In the genomic region with DNA sequence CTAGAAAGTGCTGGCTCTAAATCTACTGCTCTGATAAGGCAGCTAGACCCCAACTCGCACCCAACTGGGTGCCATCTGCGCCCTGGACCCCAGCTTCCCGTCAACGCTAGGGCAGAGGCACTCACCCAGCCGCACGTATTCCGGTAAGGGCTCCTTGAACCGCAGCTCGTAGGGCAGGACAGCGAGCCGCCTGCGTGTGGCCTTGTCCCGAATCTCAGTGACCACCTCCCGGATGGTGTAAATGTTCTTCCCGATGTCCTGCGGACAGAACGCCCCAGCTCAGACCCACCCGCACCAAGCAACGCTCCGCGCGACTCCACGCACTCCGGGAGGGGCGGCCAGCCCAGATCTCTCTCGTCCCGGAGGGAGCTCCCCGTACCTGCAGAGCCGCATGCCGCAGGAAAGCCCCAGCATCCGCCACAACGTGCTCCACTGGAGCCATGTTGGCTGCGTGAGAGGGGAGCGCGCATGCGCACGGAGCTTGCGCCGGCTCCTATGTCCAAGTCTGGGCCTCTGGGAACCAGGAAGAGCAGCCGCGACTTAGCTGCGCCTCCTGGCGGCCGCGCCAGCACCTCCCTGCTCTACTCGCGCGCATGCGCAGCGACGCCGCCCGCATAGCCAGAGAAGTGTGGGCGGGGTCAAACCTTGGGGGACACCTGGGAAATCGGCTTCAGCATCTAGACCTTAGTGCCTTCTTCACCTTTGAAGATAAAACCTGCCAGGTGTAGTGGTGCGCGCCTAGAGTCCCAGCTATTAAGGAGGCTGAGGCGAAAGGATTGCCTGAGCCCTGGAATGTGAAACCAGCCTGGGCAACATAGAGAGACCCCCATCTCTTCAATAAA, we compare ENCODE assay signal across 8 cellular contexts. TPM values are rescaled to one million over a fixed set of nuclear protein-coding genes. Genes with fewer than 3 reads are reported as not detected.
DNase-seq lines count a peak whose midpoint lies in the region; ATAC-seq and TF ChIP-seq lines count a peak whose summit lies in the region.

A gene (minus strand): TSS at position 458 of the 842 bp plus-strand sequence. CDS start 16 bp downstream, at position 442.

- H2AFZ ChIP-seq in osteoblast (ENCODE audit: low read length): peak within 1 kb of the TSS; percentile 94

- H4K20me1 ChIP-seq in osteoblast (ENCODE audit: insufficient read depth, low read length): peaks cover 9% of the 10 kb centered on the region

- H3K4me1 ChIP-seq in osteoblast (ENCODE audit: insufficient read depth, low read length) (peaks cover 3% of the 10 kb centered on the region), thoracic aorta (ENCODE audit: control insufficient read depth in 1 of 2, low read depth in 2 of 2) (peaks cover 15 to 23% of the 10 kb centered on the region in 2 donors)

- peaks cover 44% of the 10 kb centered on the region for H3K79me2 ChIP-seq in osteoblast (ENCODE audit: insufficient read depth, low read length)

- TF ChIP-seq POLR2A in GM10847 (IDR thresholded peaks at IDR 0.05; ENCODE audit: extremely low read depth, insufficient read length): peak; percentile 96

- H3K27me3 ChIP-seq in osteoblast (ENCODE audit: insufficient read depth, low read length): no peaks in the 10 kb centered on the region
- no peaks in the 10 kb centered on the region for H3K27me3 ChIP-seq in thoracic aorta (replicated peaks; ENCODE audit: insufficient read depth)

- peak within 1 kb of the TSS; percentile 99 for H3K27ac Mint-ChIP-seq in activated naive CD4-positive, alpha-beta T cell treated with anti-CD3 and anti-CD28 coated beads, Interleukin-2, amount 50 U/mL, for 72 hours

- DNase-seq in NCI-H1092 (lab: John Stamatoyannopoulos, UW): peak; percentile 96
- DNase-seq in activated naive CD4-positive, alpha-beta T cell treated with anti-CD3 and anti-CD28 coated beads, Interleukin-2, amount 50 U/mL, for 72 hours (ENCODE audit: low spot score in 2 of 2): peak; percentile 98 to 99
- peak; percentile 97 for DNase-seq in glomerular visceral epithelial cell (ENCODE audit: extremely low spot score)
- DNase-seq in osteoblast (ENCODE audit: insufficient read length, low spot score, missing footprints): peak; percentile 97
- DNase-seq in thoracic aorta (ENCODE audit: low spot score): peak; percentile 73

- peak; percentile 93 for ATAC-seq in HG02588 (IDR thresholded peaks at IDR 0.05; ENCODE audit: unreplicated experiment)
- peak; percentile 98 for ATAC-seq in SK-N-SH treated with all-trans-retinoic acid at 6 μM for 48 hours
- peak; percentile 98 for ATAC-seq in activated naive CD4-positive, alpha-beta T cell treated with anti-CD3 and anti-CD28 coated beads, Interleukin-2, amount 50 U/mL, for 72 hours
- ATAC-seq in thoracic aorta (ENCODE audit: insufficient number of reproducible peaks, low FRiP score, low read depth): peak; percentile 96

- H3K36me3 ChIP-seq in osteoblast (ENCODE audit: insufficient read depth, low read length) (peaks cover 25% of the 10 kb centered on the region), thoracic aorta (peaks cover 16% of the 10 kb centered on the region)

- no peaks in the 10 kb centered on the region for H3K9me3 Mint-ChIP-seq in activated naive CD4-positive, alpha-beta T cell treated with anti-CD3 and anti-CD28 coated beads, Interleukin-2, amount 50 U/mL, for 72 hours

- H3K4me3 ChIP-seq in osteoblast (ENCODE audit: insufficient read depth, low read length) (peak within 1 kb of the TSS; percentile 88), thoracic aorta (peak within 1 kb of the TSS; percentile 73)

- peaks cover 22 to 41% of the 10 kb centered on the region in 2 donors for H3K36me3 Mint-ChIP-seq in activated naive CD4-positive, alpha-beta T cell treated with anti-CD3 and anti-CD28 coated beads, Interleukin-2, amount 50 U/mL, for 72 hours

- H3K4me2 ChIP-seq in osteoblast (ENCODE audit: insufficient read depth, low read length): peak within 1 kb of the TSS; percentile 96

- H3K9me3 ChIP-seq in osteoblast (ENCODE audit: low read depth, low read length) (no peaks in the 10 kb centered on the region), thoracic aorta (no peaks in the 10 kb centered on the region)

- peak; percentile 98 for TF ChIP-seq CTCF in osteoblast (IDR thresholded peaks at IDR 0.05; ENCODE audit: extremely low read depth, low read depth, low read length)
- TF ChIP-seq CTCF in thoracic aorta (IDR thresholded peaks at IDR 0.05): peak; percentile 96

- H3K27ac ChIP-seq in osteoblast (ENCODE audit: low read depth, low read length) (peak within 1 kb of the TSS; percentile 82), thoracic aorta (peak within 1 kb of the TSS; percentile 2 to 9)

TF ChIP-seq in SK-N-SH treated with all-trans-retinoic acid at 6 μM for 48 hours, 23 proteins besides CTCF, POLR2A, EP300 and RAD21:
- TF ChIP-seq TOX (CRISPR knock-in tag; IDR thresholded peaks at IDR 0.05; ENCODE audit: borderline replicate concordance) (no peak), RARB (CRISPR knock-in tag; IDR thresholded peaks at IDR 0.05) (no peak), CSDC2 (CRISPR knock-in tag; IDR thresholded peaks at IDR 0.05) (no peak), BACH2 (CRISPR knock-in tag; IDR thresholded peaks at IDR 0.05; ENCODE audit: borderline replicate concordance) (no peak)
- TF ChIP-seq, protein P1, sequence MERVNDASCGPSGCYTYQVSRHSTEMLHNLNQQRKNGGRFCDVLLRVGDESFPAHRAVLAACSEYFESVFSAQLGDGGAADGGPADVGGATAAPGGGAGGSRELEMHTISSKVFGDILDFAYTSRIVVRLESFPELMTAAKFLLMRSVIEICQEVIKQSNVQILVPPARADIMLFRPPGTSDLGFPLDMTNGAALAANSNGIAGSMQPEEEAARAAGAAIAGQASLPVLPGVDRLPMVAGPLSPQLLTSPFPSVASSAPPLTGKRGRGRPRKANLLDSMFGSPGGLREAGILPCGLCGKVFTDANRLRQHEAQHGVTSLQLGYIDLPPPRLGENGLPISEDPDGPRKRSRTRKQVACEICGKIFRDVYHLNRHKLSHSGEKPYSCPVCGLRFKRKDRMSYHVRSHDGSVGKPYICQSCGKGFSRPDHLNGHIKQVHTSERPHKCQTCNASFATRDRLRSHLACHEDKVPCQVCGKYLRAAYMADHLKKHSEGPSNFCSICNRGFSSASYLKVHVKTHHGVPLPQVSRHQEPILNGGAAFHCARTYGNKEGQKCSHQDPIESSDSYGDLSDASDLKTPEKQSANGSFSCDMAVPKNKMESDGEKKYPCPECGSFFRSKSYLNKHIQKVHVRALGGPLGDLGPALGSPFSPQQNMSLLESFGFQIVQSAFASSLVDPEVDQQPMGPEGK (CRISPR knock-in tag; IDR thresholded peaks at IDR 0.05; ENCODE audit: borderline replicate concordance): no peak

RNA-seq across cellular contexts. Expression of the gene that starts here (rescaled TPM):
- 100 to 1,000 TPM in 1 of 2 donors, 10 to 100 TPM in 1; 83.3 to 126 TPM for total RNA-seq in activated naive CD4-positive, alpha-beta T cell treated with anti-CD3 and anti-CD28 coated beads, Interleukin-2, amount 50 U/mL, for 72 hours
- total RNA-seq in osteoblast (35.5 and 36.2 TPM in 2 replicates), thoracic aorta (10 to 100 TPM in 1 of 2 donors, 1 to 10 TPM in 1; 7.0 to 38.9 TPM)

Comparison
In these comparisons a context has a peak if more than half of its experiments do, and no peak if none do; other contexts are left out.
1. Peak in every context shown above with its lines: DNase-seq, ATAC-seq, H3K4me3 ChIP-seq and H3K27ac ChIP-seq.